In the genomic region with DNA sequence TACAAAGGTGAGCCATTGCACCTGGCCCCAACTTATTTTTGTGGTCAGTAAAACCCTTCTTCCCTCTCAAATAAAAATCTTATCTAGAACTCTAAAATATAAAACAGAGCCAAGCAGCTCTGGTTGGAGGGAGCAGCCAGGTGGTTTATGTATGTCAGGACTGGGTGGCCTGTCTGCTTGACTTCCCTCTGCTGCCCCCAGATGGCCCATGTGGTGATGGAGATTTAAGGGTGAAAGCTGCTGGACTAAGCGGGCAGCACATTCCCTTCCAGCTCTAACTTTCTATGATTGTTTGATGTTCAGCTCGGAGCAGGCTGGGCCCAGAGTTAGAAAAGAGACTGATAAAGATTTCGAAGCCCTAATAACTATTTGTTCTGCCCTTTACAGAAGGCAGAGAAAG, we compare ENCODE assay signal across 1 cellular context.
TF ChIP-seq lines count a peak whose summit lies in the region.

No MANE protein-coding gene starts in this region.

TF ChIP-seq in WTC11, 78 proteins besides CTCF, POLR2A, EP300 and RAD21 (continued from another document):
- TF ChIP-seq, protein P1, sequence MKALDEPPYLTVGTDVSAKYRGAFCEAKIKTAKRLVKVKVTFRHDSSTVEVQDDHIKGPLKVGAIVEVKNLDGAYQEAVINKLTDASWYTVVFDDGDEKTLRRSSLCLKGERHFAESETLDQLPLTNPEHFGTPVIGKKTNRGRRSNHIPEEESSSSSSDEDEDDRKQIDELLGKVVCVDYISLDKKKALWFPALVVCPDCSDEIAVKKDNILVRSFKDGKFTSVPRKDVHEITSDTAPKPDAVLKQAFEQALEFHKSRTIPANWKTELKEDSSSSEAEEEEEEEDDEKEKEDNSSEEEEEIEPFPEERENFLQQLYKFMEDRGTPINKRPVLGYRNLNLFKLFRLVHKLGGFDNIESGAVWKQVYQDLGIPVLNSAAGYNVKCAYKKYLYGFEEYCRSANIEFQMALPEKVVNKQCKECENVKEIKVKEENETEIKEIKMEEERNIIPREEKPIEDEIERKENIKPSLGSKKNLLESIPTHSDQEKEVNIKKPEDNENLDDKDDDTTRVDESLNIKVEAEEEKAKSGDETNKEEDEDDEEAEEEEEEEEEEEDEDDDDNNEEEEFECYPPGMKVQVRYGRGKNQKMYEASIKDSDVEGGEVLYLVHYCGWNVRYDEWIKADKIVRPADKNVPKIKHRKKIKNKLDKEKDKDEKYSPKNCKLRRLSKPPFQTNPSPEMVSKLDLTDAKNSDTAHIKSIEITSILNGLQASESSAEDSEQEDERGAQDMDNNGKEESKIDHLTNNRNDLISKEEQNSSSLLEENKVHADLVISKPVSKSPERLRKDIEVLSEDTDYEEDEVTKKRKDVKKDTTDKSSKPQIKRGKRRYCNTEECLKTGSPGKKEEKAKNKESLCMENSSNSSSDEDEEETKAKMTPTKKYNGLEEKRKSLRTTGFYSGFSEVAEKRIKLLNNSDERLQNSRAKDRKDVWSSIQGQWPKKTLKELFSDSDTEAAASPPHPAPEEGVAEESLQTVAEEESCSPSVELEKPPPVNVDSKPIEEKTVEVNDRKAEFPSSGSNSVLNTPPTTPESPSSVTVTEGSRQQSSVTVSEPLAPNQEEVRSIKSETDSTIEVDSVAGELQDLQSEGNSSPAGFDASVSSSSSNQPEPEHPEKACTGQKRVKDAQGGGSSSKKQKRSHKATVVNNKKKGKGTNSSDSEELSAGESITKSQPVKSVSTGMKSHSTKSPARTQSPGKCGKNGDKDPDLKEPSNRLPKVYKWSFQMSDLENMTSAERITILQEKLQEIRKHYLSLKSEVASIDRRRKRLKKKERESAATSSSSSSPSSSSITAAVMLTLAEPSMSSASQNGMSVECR (CRISPR knock-in tag; IDR thresholded peaks at IDR 0.05; ENCODE audit: borderline replicate concordance) = no peak
- TF ChIP-seq, protein P2, sequence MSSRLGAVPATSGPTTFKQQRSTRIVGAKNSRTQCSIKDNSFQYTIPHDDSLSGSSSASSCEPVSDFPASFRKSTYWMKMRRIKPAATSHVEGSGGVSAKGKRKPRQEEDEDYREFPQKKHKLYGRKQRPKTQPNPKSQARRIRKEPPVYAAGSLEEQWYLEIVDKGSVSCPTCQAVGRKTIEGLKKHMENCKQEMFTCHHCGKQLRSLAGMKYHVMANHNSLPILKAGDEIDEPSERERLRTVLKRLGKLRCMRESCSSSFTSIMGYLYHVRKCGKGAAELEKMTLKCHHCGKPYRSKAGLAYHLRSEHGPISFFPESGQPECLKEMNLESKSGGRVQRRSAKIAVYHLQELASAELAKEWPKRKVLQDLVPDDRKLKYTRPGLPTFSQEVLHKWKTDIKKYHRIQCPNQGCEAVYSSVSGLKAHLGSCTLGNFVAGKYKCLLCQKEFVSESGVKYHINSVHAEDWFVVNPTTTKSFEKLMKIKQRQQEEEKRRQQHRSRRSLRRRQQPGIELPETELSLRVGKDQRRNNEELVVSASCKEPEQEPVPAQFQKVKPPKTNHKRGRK (CRISPR knock-in tag; IDR thresholded peaks at IDR 0.05; ENCODE audit: borderline replicate concordance) = no peak
- TF ChIP-seq, protein P3, sequence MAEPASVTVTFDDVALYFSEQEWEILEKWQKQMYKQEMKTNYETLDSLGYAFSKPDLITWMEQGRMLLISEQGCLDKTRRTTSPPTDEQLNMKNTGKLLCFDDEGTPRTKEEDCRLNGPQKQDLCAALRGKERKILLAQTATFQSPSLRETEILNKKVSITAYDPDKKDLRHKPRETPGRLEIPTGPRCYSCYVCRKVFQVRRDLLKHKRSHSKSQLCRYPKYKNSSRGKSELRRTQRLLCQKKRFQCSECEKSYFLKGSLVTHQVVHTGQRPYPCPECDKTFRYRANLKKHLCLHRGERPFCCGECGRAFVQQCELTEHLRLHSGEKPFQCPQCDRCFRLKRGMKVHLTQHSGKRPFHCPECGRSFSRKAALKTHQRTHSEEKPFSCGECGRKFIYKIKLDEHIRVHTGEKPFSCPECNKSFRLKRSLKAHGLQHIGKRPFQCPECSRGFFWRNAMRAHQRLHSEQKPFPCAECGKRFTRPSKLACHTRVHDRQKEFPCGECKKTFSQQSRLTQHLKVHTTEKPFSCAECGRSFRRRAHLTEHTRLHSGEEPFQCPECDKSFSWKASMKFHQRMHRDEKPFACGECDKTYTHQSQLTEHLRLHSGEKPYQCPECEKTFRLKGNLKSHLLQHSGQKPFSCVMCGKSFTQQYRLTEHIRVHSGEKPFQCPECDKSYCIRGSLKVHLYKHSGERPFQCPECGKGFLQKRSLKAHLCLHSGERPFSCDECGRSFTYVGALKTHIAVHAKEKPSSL (CRISPR knock-in tag; conservative IDR thresholded peaks at IDR 0.05) = no peak
- TF ChIP-seq, protein P4, sequence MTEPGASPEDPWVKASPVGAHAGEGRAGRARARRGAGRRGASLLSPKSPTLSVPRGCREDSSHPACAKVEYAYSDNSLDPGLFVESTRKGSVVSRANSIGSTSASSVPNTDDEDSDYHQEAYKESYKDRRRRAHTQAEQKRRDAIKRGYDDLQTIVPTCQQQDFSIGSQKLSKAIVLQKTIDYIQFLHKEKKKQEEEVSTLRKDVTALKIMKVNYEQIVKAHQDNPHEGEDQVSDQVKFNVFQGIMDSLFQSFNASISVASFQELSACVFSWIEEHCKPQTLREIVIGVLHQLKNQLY (CRISPR knock-in tag; IDR thresholded peaks at IDR 0.05) = no peak
- TF ChIP-seq GTF2I (CRISPR knock-in tag; conservative IDR thresholded peaks at IDR 0.05) (no peak), NFE2L1 (CRISPR knock-in tag; IDR thresholded peaks at IDR 0.05) (no peak)
